7 cellular contexts compared by ENCODE assay signal in genomic region chr10:84204610-84205009, GRCh38. TPM values are rescaled to one million over a fixed set of nuclear protein-coding genes. Genes with fewer than 3 reads are reported as not detected.
"Had no signal": no experiment of that assay in that cellular context is flagged by ENCODE, and none has a peak within 500 bp of the region (broad histone marks: within the 10 kb centered on the region; RNA-seq: fewer than 3 reads in every experiment).

No MANE protein-coding gene starts in this region.

- DNase-seq: HCEC 1CT had no signal

- H3K4me3 Mint-ChIP-seq: GM23338, H9 had no signal

- H3K27ac ChIP-seq: HL-60 had no signal

- H3K4me3 ChIP-seq: GM23338 had no signal

- H3K27ac Mint-ChIP-seq: GM23338, H9 had no signal

- H2AFZ ChIP-seq: GM23338 had no signal

- H3K4me1 Mint-ChIP-seq: GM23338, H9 had no signal

- H3K4me2 ChIP-seq: GM23338 had no signal

- H3K9me3 Mint-ChIP-seq: GM23338, H9 had no signal

RNA-seq across cellular contexts. Expression of gene CDHR1, which starts 10.3 kb away (rescaled TPM):
- total RNA-seq: HT1080 had no signal

RNA-seq across cellular contexts. Expression of gene LRIT2, which starts 20.7 kb away (rescaled TPM):
- total RNA-seq: GM23338, H1, H9, HepG2, HT1080 had no signal
- polyA plus RNA-seq: GM23338, H1, HepG2 had no signal

RNA-seq across cellular contexts. Expression of gene GPR15LG, which starts 31.0 kb away (rescaled TPM):
- total RNA-seq: GM23338, H1, H9, HepG2, HT1080 had no signal
- polyA plus RNA-seq: GM23338, H1, HepG2 had no signal

RNA-seq across cellular contexts. Expression of gene LRIT1, which starts 36.7 kb away (rescaled TPM):
- total RNA-seq: H1, H9, HepG2, HT1080 had no signal
- polyA plus RNA-seq: GM23338, HepG2 had no signal

RNA-seq across cellular contexts. Expression of gene RGR, which starts 40.2 kb away (rescaled TPM):
- total RNA-seq: GM23338, H1, H9, HT1080 had no signal
- polyA plus RNA-seq: GM23338, H1 had no signal
